18 cellular contexts compared by ENCODE assay signal in genomic region chr3:141707741-141708203, GRCh38. TPM values are rescaled to one million over a fixed set of nuclear protein-coding genes. Genes with fewer than 3 reads are reported as not detected.
DNase-seq lines count a peak whose midpoint lies in the region; ATAC-seq and TF ChIP-seq lines count a peak whose summit lies in the region.
"Had no signal": no experiment of that assay in that cellular context is flagged by ENCODE, and none has a peak within 500 bp of the region (broad histone marks: within the 10 kb centered on the region; RNA-seq: fewer than 3 reads in every experiment).

No MANE protein-coding gene starts in this region.

- ATAC-seq in stimulated activated effector memory CD8-positive, alpha-beta T cell treated with anti-CD3 and anti-CD28 coated beads, Interleukin-12 subunit alpha, Interleukin-12 subunit beta, amount 100 ng/mL, for 72 hours, result no peak
- ATAC-seq in sciatic nerve (no peak), GM18511 (IDR thresholded peaks at IDR 0.05; ENCODE audit: unreplicated experiment) (no peak)
- ATAC-seq: activated CD4-positive, CD25-positive, alpha-beta regulatory T cell treated with anti-CD3 and anti-CD28 coated beads, Interleukin-2, amount 50 U/mL, for 24 hours; HCT116; heart left ventricle; left colon; naive thymus-derived CD4-positive, alpha-beta T cell; T-cell had no signal

- no peaks in the 10 kb centered on the region for H3K4me1 Mint-ChIP-seq in stimulated activated effector memory CD8-positive, alpha-beta T cell treated with anti-CD3 and anti-CD28 coated beads, Interleukin-12 subunit alpha, Interleukin-12 subunit beta, amount 100 ng/mL, for 72 hours
- H3K4me1 Mint-ChIP-seq: T-cell had no signal

- no peak for TF ChIP-seq CTCF in fibroblast of pulmonary artery (IDR thresholded peaks at IDR 0.05; ENCODE audit: low read length, missing control alignments)

- H3K4me3 ChIP-seq in fibroblast of pulmonary artery (replicated peaks; ENCODE audit: low read depth, low read length), result no peak overlapping the region
- H3K4me3 ChIP-seq: heart left ventricle had no signal

- peak overlapping the region; percentile 14 for H3K27ac Mint-ChIP-seq in stimulated activated effector memory CD8-positive, alpha-beta T cell treated with anti-CD3 and anti-CD28 coated beads, Interleukin-12 subunit alpha, Interleukin-12 subunit beta, amount 100 ng/mL, for 72 hours
- H3K27ac Mint-ChIP-seq: T-cell had no signal

- H3K36me3 Mint-ChIP-seq in stimulated activated effector memory CD8-positive, alpha-beta T cell treated with anti-CD3 and anti-CD28 coated beads, Interleukin-12 subunit alpha, Interleukin-12 subunit beta, amount 100 ng/mL, for 72 hours, result no peaks in the 10 kb centered on the region
- H3K36me3 Mint-ChIP-seq: naive thymus-derived CD4-positive, alpha-beta T cell; T-cell had no signal

- no peak overlapping the region for H3K4me3 Mint-ChIP-seq in stimulated activated effector memory CD8-positive, alpha-beta T cell treated with anti-CD3 and anti-CD28 coated beads, Interleukin-12 subunit alpha, Interleukin-12 subunit beta, amount 100 ng/mL, for 72 hours
- H3K4me3 Mint-ChIP-seq: naive thymus-derived CD4-positive, alpha-beta T cell; T-cell had no signal

- DNase-seq in GM04503 (ENCODE audit: low read depth), result peak; percentile 67
- peak; percentile 79 for DNase-seq in SW480 (ENCODE audit: low spot score)
- peak; percentile 81 for DNase-seq in fibroblast of pulmonary artery (ENCODE audit: low read depth)
- DNase-seq in stimulated activated effector memory CD8-positive, alpha-beta T cell treated with anti-CD3 and anti-CD28 coated beads, Interleukin-12 subunit alpha, Interleukin-12 subunit beta, amount 100 ng/mL, for 72 hours (ENCODE audit: low spot score in 2 of 2), result no peak
- no peak for DNase-seq in RKO (ENCODE audit: low spot score)
- no peak for DNase-seq in sciatic nerve (ENCODE audit: low spot score)
- DNase-seq in UCSD-AML1 (lab: John Stamatoyannopoulos, UW; ENCODE audit: unreplicated experiment), result no peak
- DNase-seq: effector CD4-positive, alpha-beta T cell; heart left ventricle; left colon; naive thymus-derived CD4-positive, alpha-beta T cell; NCI-H1092; NCI-H226; T-cell had no signal

- intact Hi-C loops in sciatic nerve (cut with DNase I), result no loop called here

- H3K9me3 Mint-ChIP-seq in stimulated activated effector memory CD8-positive, alpha-beta T cell treated with anti-CD3 and anti-CD28 coated beads, Interleukin-12 subunit alpha, Interleukin-12 subunit beta, amount 100 ng/mL, for 72 hours, result no peaks in the 10 kb centered on the region
- H3K9me3 Mint-ChIP-seq: naive thymus-derived CD4-positive, alpha-beta T cell; T-cell had no signal

RNA-seq across cellular contexts. Expression of gene RNF7, which starts 30.3 kb away (rescaled TPM):
- 62.8 TPM for total RNA-seq in sciatic nerve

RNA-seq across cellular contexts. Expression of gene GRK7, which starts 55.4 kb away (rescaled TPM):
- not detected for total RNA-seq in sciatic nerve
- total RNA-seq: left colon, skeletal muscle tissue had no signal

Comparison
In these comparisons a context has a peak if more than half of its experiments do, and no peak if none do; other contexts are left out.
1. DNase-seq: peak in GM04503 (single experiment), SW480 (single experiment) and fibroblast of pulmonary artery (single experiment); none in stimulated activated effector memory CD8-positive, alpha-beta T cell treated with anti-CD3 and anti-CD28 coated beads, Interleukin-12 subunit alpha, Interleukin-12 subunit beta, amount 100 ng/mL, for 72 hours (0 of 2), RKO (single experiment), sciatic nerve (single experiment) and UCSD-AML1 (single experiment).